In genomic region chr11:3132831-3133455, GRCh38 we compare ENCODE assay signal across 25 cellular contexts. TPM values are rescaled to one million over a fixed set of nuclear protein-coding genes. Genes with fewer than 3 reads are reported as not detected.
DNase-seq lines count a peak whose midpoint lies in the region; ATAC-seq, FAIRE-seq and TF ChIP-seq lines count a peak whose summit lies in the region.
"Had no signal": no experiment of that assay in that cellular context is flagged by ENCODE, and none has a peak within 500 bp of the region (broad histone marks: within the 10 kb centered on the region; RNA-seq: fewer than 3 reads in every experiment).

No MANE protein-coding gene starts in this region.

- H3K79me1 ChIP-seq in neuronal stem cell (ENCODE audit: low read depth, low read length), result peaks cover 17% of the 10 kb centered on the region

- no peaks in the 10 kb centered on the region for H3K9me3 Mint-ChIP-seq in central memory CD8-positive, alpha-beta T cell
- H3K9me3 Mint-ChIP-seq: activated naive CD8-positive, alpha-beta T cell treated with anti-CD3 and anti-CD28 coated beads for 36 hours; T-cell had no signal

- no peak overlapping the region for H2BK15ac ChIP-seq in neuronal stem cell (ENCODE audit: low read length)

- no peak overlapping the region for H2AFZ ChIP-seq in HepG2 (ENCODE audit: low read length)
- H2AFZ ChIP-seq in neuronal stem cell (ENCODE audit: low read length), result no peak overlapping the region

- H2BK12ac ChIP-seq in neuronal stem cell (ENCODE audit: low read length), result no peak overlapping the region

- H3K4me3 ChIP-seq in right lobe of liver (no peak overlapping the region), HepG2 (replicated peaks in 1 of 3; ENCODE audit: insufficient read depth in 1 of 3, low read depth in 2 of 3, low read length in 3 of 3) (no peak overlapping the region), neuronal stem cell (ENCODE audit: low read length in 2 of 2) (no peak overlapping the region), breast epithelium (no peak overlapping the region)

- CTCF ChIA-PET in HepG2 (lab: Yijun Ruan, JAX; ENCODE audit: low intra/inter-chr PET ratio, low total read pairs), result no interaction called here

- no peak overlapping the region for H3K23ac ChIP-seq in neuronal stem cell (ENCODE audit: low read depth, low read length, poor library complexity)

- no peaks in the 10 kb centered on the region for H3K79me2 ChIP-seq in HepG2 (ENCODE audit: insufficient read depth, low read length)

- in situ Hi-C loops in HepG2 (cut with HindIII; ENCODE audit: extremely low pct_ligation_motif_present, low pct_unique_long_range_greater_than_20kb), result no loop called here

- FAIRE-seq in HepG2 (lab: Jason Lieb, UNC), result no peak
- FAIRE-seq: GM12891, islet of Langerhans, TTC549, urothelium cell line had no signal

- TF ChIP-seq POLR2A in right lobe of liver (IDR thresholded peaks at IDR 0.05), result no peak
- no peak for TF ChIP-seq POLR2A in HepG2 (IDR thresholded peaks at IDR 0.05; ENCODE audit: insufficient read depth in 1 of 2, low read depth in 2 of 2, low read length in 2 of 2)
- no peak for TF ChIP-seq POLR2A in breast epithelium (IDR thresholded peaks at IDR 0.05)

- no peaks in the 10 kb centered on the region for H3K27me3 Mint-ChIP-seq in central memory CD8-positive, alpha-beta T cell
- H3K27me3 Mint-ChIP-seq: activated CD4-positive, alpha-beta T cell treated with anti-CD3 and anti-CD28 coated beads for 36 hours; activated naive CD8-positive, alpha-beta T cell treated with anti-CD3 and anti-CD28 coated beads for 36 hours; T-cell had no signal

- ATAC-seq in right lobe of liver (no peak), HepG2 (no peak), HG03139 (IDR thresholded peaks at IDR 0.05; ENCODE audit: unreplicated experiment) (no peak)
- no peak for ATAC-seq in central memory CD8-positive, alpha-beta T cell (replicated peaks; ENCODE audit: extremely low read depth, poor library complexity, severe bottlenecking)
- ATAC-seq: activated CD4-positive, alpha-beta T cell treated with anti-CD3 and anti-CD28 coated beads for 36 hours; foreskin keratinocyte; T-cell had no signal

- no peaks in the 10 kb centered on the region; the same call in 1 of the 2 replicates for H4K20me1 ChIP-seq in HepG2 (ENCODE audit: insufficient read depth, low read length)

- H2BK120ac ChIP-seq in neuronal stem cell (ENCODE audit: low read depth, low read length), result no peak overlapping the region

- H3K4ac ChIP-seq in neuronal stem cell (ENCODE audit: low read length), result no peak overlapping the region

- intact Hi-C loops in right lobe of liver (cut with DNase I), result no loop called here
- intact Hi-C loops in HepG2 (cut with micrococcal nuclease; ENCODE audit: unreplicated experiment), result no loop called here
- intact Hi-C loops in breast epithelium (cut with DNase I; ENCODE audit: low total_unique reads), result no loop called here

- POLR2A ChIA-PET in HepG2 (lab: Yijun Ruan, JAX), result no interaction called here

- TF ChIP-seq EP300 in HepG2 (IDR thresholded peaks at IDR 0.05; ENCODE audit: low read depth in 2 of 2, low read length in 2 of 2) (no peak), HepG2 (CRISPR knock-in tag; IDR thresholded peaks at IDR 0.05; ENCODE audit: borderline replicate concordance) (no peak)

- H3K14ac ChIP-seq in neuronal stem cell (ENCODE audit: low read length), result no peak overlapping the region

- TF ChIP-seq CTCF in right lobe of liver (IDR thresholded peaks at IDR 0.05), result no peak
- no peak for TF ChIP-seq CTCF in HepG2 (CRISPR knock-in tag; IDR thresholded peaks at IDR 0.05)
- no peak for TF ChIP-seq CTCF in breast epithelium (IDR thresholded peaks at IDR 0.05)

- H4K8ac ChIP-seq in neuronal stem cell (ENCODE audit: low read depth, low read length), result no peak overlapping the region

- peak overlapping the region; percentile 33 for H3K27ac Mint-ChIP-seq in central memory CD8-positive, alpha-beta T cell (ENCODE audit: low read depth)
- H3K27ac Mint-ChIP-seq: activated CD4-positive, alpha-beta T cell treated with anti-CD3 and anti-CD28 coated beads for 36 hours; activated naive CD8-positive, alpha-beta T cell treated with anti-CD3 and anti-CD28 coated beads for 36 hours; T-cell had no signal

- H3K9me3 ChIP-seq in right lobe of liver, result no peaks in the 10 kb centered on the region
- H3K9me3 ChIP-seq in HepG2 (ENCODE audit: low read length), result no peaks in the 10 kb centered on the region
- no peaks in the 10 kb centered on the region for H3K9me3 ChIP-seq in neuronal stem cell (replicated peaks in 1 of 2; ENCODE audit: control insufficient read depth in 2 of 2, insufficient read depth in 1 of 2, low read depth in 1 of 2, low read length in 2 of 2)
- H3K9me3 ChIP-seq in breast epithelium, result no peaks in the 10 kb centered on the region

- H3K4me2 ChIP-seq in HepG2 (ENCODE audit: low read depth, low read length) (no peak overlapping the region), neuronal stem cell (ENCODE audit: insufficient read depth, low read length, poor library complexity, severe bottlenecking) (no peak overlapping the region)

- H2AK5ac ChIP-seq in neuronal stem cell (ENCODE audit: low read depth, low read length), result no peak overlapping the region

- H3K27ac ChIP-seq in right lobe of liver (no peak overlapping the region), HepG2 (ENCODE audit: extremely low read length, insufficient read depth, low read length) (no peak overlapping the region), neuronal stem cell (replicated peaks; ENCODE audit: low read length) (no peak overlapping the region), breast epithelium (peak overlapping the region in 1 of 2 donors; percentile 43)
- H3K27ac ChIP-seq: foreskin keratinocyte had no signal

- H4K91ac ChIP-seq in neuronal stem cell (ENCODE audit: low read depth, low read length, poor library complexity), result no peak overlapping the region

- no peak overlapping the region for H2BK5ac ChIP-seq in neuronal stem cell (ENCODE audit: low read length)

- no peaks in the 10 kb centered on the region for H3K27me3 ChIP-seq in right lobe of liver
- H3K27me3 ChIP-seq in HepG2 (ENCODE audit: control insufficient read depth in 1 of 2, insufficient read depth in 2 of 2, low read length in 2 of 2), result peaks cover 10 to 52% of the 10 kb centered on the region in 2 experiments; a peak in 4 of 5 replicates
- no peaks in the 10 kb centered on the region for H3K27me3 ChIP-seq in neuronal stem cell (ENCODE audit: control insufficient read depth in 3 of 3, insufficient read depth in 3 of 3, low read depth in 1 of 3, low read length in 3 of 3)
- H3K27me3 ChIP-seq in breast epithelium, result no peaks in the 10 kb centered on the region
- H3K27me3 ChIP-seq: foreskin keratinocyte had no signal

- no peak overlapping the region for H3K9ac ChIP-seq in HepG2 (ENCODE audit: insufficient read depth, low read depth, low read length)
- no peak overlapping the region for H3K9ac ChIP-seq in neuronal stem cell (ENCODE audit: low read depth, low read length, poor library complexity)

- no peaks in the 10 kb centered on the region for H3K4me1 ChIP-seq in right lobe of liver
- H3K4me1 ChIP-seq in HepG2 (ENCODE audit: insufficient read depth, low read length), result no peaks in the 10 kb centered on the region
- peaks cover 4 to 18% of the 10 kb centered on the region in 2 donors for H3K4me1 ChIP-seq in neuronal stem cell (ENCODE audit: control insufficient read depth in 2 of 2, insufficient read depth in 1 of 2, low read depth in 1 of 2, low read length in 2 of 2)
- peaks cover 5 to 7% of the 10 kb centered on the region in 2 donors for H3K4me1 ChIP-seq in breast epithelium

- no peak overlapping the region for H3K4me3 Mint-ChIP-seq in central memory CD8-positive, alpha-beta T cell
- H3K4me3 Mint-ChIP-seq: activated CD4-positive, alpha-beta T cell treated with anti-CD3 and anti-CD28 coated beads for 36 hours; activated naive CD8-positive, alpha-beta T cell treated with anti-CD3 and anti-CD28 coated beads for 36 hours; T-cell had no signal

- no peaks in the 10 kb centered on the region for H3K36me3 ChIP-seq in right lobe of liver
- H3K36me3 ChIP-seq in HepG2 (replicated peaks in 1 of 2; ENCODE audit: control insufficient read depth in 1 of 2, insufficient read depth in 2 of 2, low read length in 2 of 2), result no peaks in the 10 kb centered on the region
- H3K36me3 ChIP-seq in neuronal stem cell (replicated peaks in 1 of 2; ENCODE audit: control insufficient read depth in 2 of 2, insufficient read depth in 2 of 2, low read length in 2 of 2), result no peaks in the 10 kb centered on the region
- H3K36me3 ChIP-seq in breast epithelium, result no peaks in the 10 kb centered on the region

- peak in 2 of 3 donors; percentile 6 to 21 for DNase-seq in right lobe of liver
- DNase-seq in HepG2 (ENCODE audit: low spot score), result no peak
- no peak for DNase-seq in central memory CD8-positive, alpha-beta T cell (ENCODE audit: low spot score in 2 of 2)
- DNase-seq in neuronal stem cell (ENCODE audit: low spot score), result no peak
- DNase-seq in breast epithelium (ENCODE audit: low spot score in 2 of 2), result no peak
- DNase-seq in NCI-H1436 (lab: John Stamatoyannopoulos, UW), result no peak
- DNase-seq: activated CD4-positive, alpha-beta T cell treated with anti-CD3 and anti-CD28 coated beads for 36 hours; activated naive CD8-positive, alpha-beta T cell treated with anti-CD3 and anti-CD28 coated beads for 36 hours; activated T-cell treated with anti-CD3 and anti-CD28 coated beads, Interleukin-2, amount 50 U/mL, for 48 hours; effector CD4-positive, alpha-beta T cell; erythroblast; foreskin keratinocyte; hippocampal formation; KBM-7; NCI-H187; nucleus accumbens; OCI-M1; SIG-M5; substantia nigra had no signal

- peak overlapping the region; percentile 24 for H3K18ac ChIP-seq in neuronal stem cell (ENCODE audit: low read length)

- H3K4me1 Mint-ChIP-seq in central memory CD8-positive, alpha-beta T cell, result peaks cover 30% of the 10 kb centered on the region
- H3K4me1 Mint-ChIP-seq: activated CD4-positive, alpha-beta T cell treated with anti-CD3 and anti-CD28 coated beads for 36 hours had no signal

- H3K36me3 Mint-ChIP-seq in central memory CD8-positive, alpha-beta T cell (ENCODE audit: insufficient read depth), result peaks cover 1% of the 10 kb centered on the region
- H3K36me3 Mint-ChIP-seq: activated naive CD8-positive, alpha-beta T cell treated with anti-CD3 and anti-CD28 coated beads for 36 hours; T-cell had no signal

- no CpG with 5 or more reads among the region's 16 CpGs for WGBS in right lobe of liver (ENCODE audit: insufficient coverage, low coverage, low lambda C conversion rate, missing lambda C conversion rate)
- WGBS in HepG2 (ENCODE audit: low lambda C conversion rate), result 22% methylated on average over 11 of the region's 16 CpGs
- WGBS in neuronal stem cell (ENCODE audit: extremely low coverage in 2 of 2, insufficient read length in 2 of 2, insufficient replicate concordance in 1 of 2), 2 donors, result no CpG with 5 or more reads among the region's 16 CpGs

- BruUV-seq in HepG2 (replicated peaks; lab: Mats Ljungman, UMichigan), result no TSS peak

- TF ChIP-seq RAD21 in HepG2 (CRISPR knock-in tag; IDR thresholded peaks at IDR 0.05), result no peak

RNA-seq across cellular contexts. Expression of gene OSBPL5, which starts 32.2 kb away (rescaled TPM):
- total RNA-seq in right lobe of liver (1 to 10 TPM; 2.2 to 6.3 (median 3.4) TPM), HepG2 (2016; rRNA removed; fragmentation: Illumina TruSeq; extraction: Trizol) (not detected in 2 replicates), breast epithelium (10 to 100 TPM; 25.3 to 64.2 (median 27.8) TPM)
- total RNA-seq in HepG2 (2016; cell fraction: cytosol; rRNA removed; fragmentation: Illumina TruSeq; extraction: Trizol; ENCODE audit: low read depth), result 0.26 TPM in 1 of 2 replicates, not detected in the other
- not detected in 2 replicates for total RNA-seq in HepG2 (2016; cell fraction: insoluble cytoplasmic fraction; rRNA removed; fragmentation: Illumina TruSeq; extraction: Trizol)
- total RNA-seq in HepG2 (2016; cell fraction: membrane; rRNA removed; fragmentation: Illumina TruSeq; extraction: Trizol), result not detected in 2 replicates
- not detected in 2 replicates for total RNA-seq in HepG2 (2016; cell fraction: nucleus; rRNA removed; fragmentation: Illumina TruSeq; extraction: Trizol)
- not detected in 2 replicates for polyA plus RNA-seq in HepG2 (2011; rRNA removed)
- polyA plus RNA-seq in HepG2 (2011; cell fraction: cytosol; rRNA removed), result not detected in 2 replicates
- polyA plus RNA-seq in HepG2 (2011; cell fraction: nucleus; rRNA removed), result 0.34 TPM in 1 of 2 replicates, not detected in the other
- not detected in 2 replicates for polyA plus RNA-seq in HepG2 (2012)
- not detected in 2 replicates for polyA plus RNA-seq in HepG2 (2016; cell fraction: cytosol; fragmentation: Illumina TruSeq; extraction: Trizol; ENCODE audit: low read depth)
- polyA plus RNA-seq in HepG2 (2016; cell fraction: insoluble cytoplasmic fraction; fragmentation: Illumina TruSeq; extraction: Trizol; ENCODE audit: low read depth), result not detected in 2 replicates
- polyA plus RNA-seq in HepG2 (2016; cell fraction: membrane; fragmentation: Illumina TruSeq; extraction: Trizol; ENCODE audit: low read depth), result not detected in 2 replicates
- not detected in 2 replicates for polyA plus RNA-seq in HepG2 (2016; cell fraction: nucleus; fragmentation: Illumina TruSeq; extraction: Trizol; ENCODE audit: insufficient read depth, low read depth)
- 41.3 TPM in 1 of 2 replicates, not detected in the other for polyA minus RNA-seq in HepG2 (2011; rRNA and poly(A)+ RNA removed; ENCODE audit: low replicate concordance)
- 0.40 and 0.97 TPM in 2 replicates for polyA minus RNA-seq in HepG2 (2011; cell fraction: cytosol; rRNA and poly(A)+ RNA removed)
- not detected in 2 replicates for polyA minus RNA-seq in HepG2 (2011; cell fraction: nucleus; rRNA and poly(A)+ RNA removed)
- 9.5 TPM for polyA plus RNA-seq in neuronal stem cell (2013, experiment 1 of 2)
- polyA plus RNA-seq in neuronal stem cell (2013, experiment 2 of 2), result 9.7 TPM

Comparison
In these comparisons a context has a peak if more than half of its experiments do, and no peak if none do; other contexts are left out.
1. DNase-seq: peak in right lobe of liver (2 of 3); none in HepG2 (single experiment), central memory CD8-positive, alpha-beta T cell (0 of 2), neuronal stem cell (single experiment), breast epithelium (0 of 2) and NCI-H1436 (single experiment).